ENCODE assay signal across 20 cellular contexts in the genomic region with DNA sequence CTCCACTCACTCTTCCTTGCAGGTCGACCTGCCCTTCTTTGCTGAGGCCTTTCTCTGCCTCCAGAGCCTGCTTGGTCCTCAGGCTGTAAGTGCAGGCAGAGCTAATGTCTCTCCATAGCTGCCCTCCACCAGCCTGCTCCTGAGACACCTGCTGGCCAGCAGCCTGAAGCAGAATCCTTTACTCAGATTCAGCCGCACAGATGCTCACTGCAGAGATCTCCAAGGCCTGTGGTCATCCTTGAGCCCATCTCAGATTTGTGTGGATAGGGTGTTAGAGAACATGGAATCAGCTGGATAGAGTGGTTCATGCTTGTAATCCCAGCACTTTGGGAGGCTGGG. TPM values are rescaled to one million over a fixed set of nuclear protein-coding genes. Genes with fewer than 3 reads are reported as not detected.
A peak's percentile ranks its signal among the peaks of the same experiment; 100 is the strongest.
DNase-seq lines count a peak whose midpoint lies in the region; ATAC-seq and TF ChIP-seq lines count a peak whose summit lies in the region.
"Had no signal": no experiment of that assay in that cellular context is flagged by ENCODE, and none has a peak within 500 bp of the region (broad histone marks: within the 10 kb centered on the region; RNA-seq: fewer than 3 reads in every experiment).

No MANE protein-coding gene starts in this region.

- no peaks in the 10 kb centered on the region for H3K27me3 Mint-ChIP-seq in H9 (ENCODE audit: low read depth)
- H3K27me3 Mint-ChIP-seq in WTC11 (ENCODE audit: low read depth), result no peaks in the 10 kb centered on the region
- H3K27me3 Mint-ChIP-seq: activated naive CD4-positive, alpha-beta T cell treated with anti-CD3 and anti-CD28 coated beads, Interleukin-2, amount 10 ng/mL, durations not matched to agents 7 days and 5 days had no signal

- H3K23me2 ChIP-seq in H9 (ENCODE audit: insufficient read length, low read depth, low read length, poor library complexity, severe bottlenecking), result no peaks in the 10 kb centered on the region

- no peaks in the 10 kb centered on the region for H3K79me1 ChIP-seq in H9 (ENCODE audit: insufficient read depth, low read depth, low read length, poor library complexity, severe bottlenecking)

- H3K9ac ChIP-seq in H9 (ENCODE audit: extremely low read depth, insufficient read length, low read length) (no peak overlapping the region), liver (ENCODE audit: low read depth in 1 of 2, low read length in 2 of 2) (no peak overlapping the region)

- H3K56ac ChIP-seq in H9 (ENCODE audit: insufficient read length, low read depth, low read length), result no peak overlapping the region

- no peak overlapping the region for H4K8ac ChIP-seq in H9 (replicated peaks; ENCODE audit: insufficient read length, low read depth, low read length)

- H3K36me3 ChIP-seq in liver (ENCODE audit: control insufficient read depth in 4 of 4, insufficient read depth in 3 of 4, low read depth in 1 of 4, low read length in 3 of 4), result peaks cover 1 to 5% (median 3%) of the 10 kb centered on the region in 4 donors

- no peak overlapping the region for H3K27ac Mint-ChIP-seq in H9
- H3K27ac Mint-ChIP-seq in WTC11, result no peak overlapping the region
- H3K27ac Mint-ChIP-seq: activated naive CD4-positive, alpha-beta T cell treated with anti-CD3 and anti-CD28 coated beads, Interleukin-2, amount 10 ng/mL, durations not matched to agents 7 days and 5 days had no signal

- POLR2A ChIA-PET in WTC11 (lab: Charles Lee), result no interaction called here

- H3K36me3 Mint-ChIP-seq in H9 (ENCODE audit: insufficient read depth in 1 of 3, low read depth in 3 of 3) (peaks cover 8 to 26% (median 20%) of the 10 kb centered on the region in 3 experiments), WTC11 (peaks cover 13% of the 10 kb centered on the region; the same call in 1 of the 2 replicates)

- no peak overlapping the region for H2BK120ac ChIP-seq in H9 (ENCODE audit: low read depth, low read length, poor library complexity, severe bottlenecking)

- no peaks in the 10 kb centered on the region for H4K20me1 ChIP-seq in H9 (ENCODE audit: control insufficient read depth, insufficient read depth, insufficient read length)

- no peaks in the 10 kb centered on the region for H3K4me1 ChIP-seq in H9 (ENCODE audit: insufficient read depth, low read length)
- H3K4me1 ChIP-seq in liver (ENCODE audit: control insufficient read depth in 4 of 4, insufficient read depth in 4 of 4, low read length in 3 of 4), result peaks cover 10 to 78% (median 63%) of the 10 kb centered on the region in 4 donors

- DNase-seq in GM10266 (ENCODE audit: extremely low spot score), result no peak
- no peak for DNase-seq in H9
- no peak for DNase-seq in WTC11 (ENCODE audit: low spot score)
- no peak for DNase-seq in T1000 (lab: John Stamatoyannopoulos, UW)
- DNase-seq in activated CD4-positive, alpha-beta T cell treated with anti-CD3 and anti-CD28 coated beads for 4 hours, result no peak
- DNase-seq in effector CD4-positive, alpha-beta T cell, result no peak
- DNase-seq: activated CD4-positive, alpha-beta T cell treated with anti-CD3 and anti-CD28 coated beads, Interleukin-2, amount 50 U/mL, for 48 hours; activated naive CD4-positive, alpha-beta T cell treated with anti-CD3 and anti-CD28 coated beads, Interleukin-2, amount 10 ng/mL, durations not matched to agents 7 days and 5 days; left cardiac atrium; NCI-H2029; NCI-H748 treated with DMSO at 0.1 percent for 48 hours; Peyer's patch; psoas muscle; stimulated activated CD4-positive, alpha-beta T cell treated with anti-CD3 and anti-CD28 coated beads, Interleukin-4, amount 100 ng/mL, for 24 hours had no signal

- H3T11ph ChIP-seq in H9 (ENCODE audit: low read length), result no peak overlapping the region

- H3K9me3 ChIP-seq in H9 (ENCODE audit: control insufficient read depth, low read depth, low read length), result no peaks in the 10 kb centered on the region
- H3K9me3 ChIP-seq in liver (ENCODE audit: control insufficient read depth in 4 of 4, low read length in 3 of 4), result no peaks in the 10 kb centered on the region
- H3K9me3 ChIP-seq: gastroesophageal sphincter, Peyer's patch, psoas muscle had no signal

- H2BK12ac ChIP-seq in H9 (ENCODE audit: insufficient read length, low read depth, low read length), result no peak overlapping the region

- no peak overlapping the region for H2BK5ac ChIP-seq in H9 (ENCODE audit: insufficient read length, low read length)

- no peak overlapping the region for H2BK15ac ChIP-seq in H9 (ENCODE audit: low read depth, low read length)

- no peak overlapping the region for H3K4me3 ChIP-seq in liver (ENCODE audit: low read depth in 1 of 3, low read length in 3 of 3)
- H3K4me3 ChIP-seq: gastroesophageal sphincter, Peyer's patch, psoas muscle, smooth muscle cell had no signal

- H3K27ac ChIP-seq in H9 (ENCODE audit: insufficient read length, low read depth, low read length) (no peak overlapping the region), liver (ENCODE audit: low read depth in 1 of 2, low read length in 2 of 2) (peak overlapping the region in 1 of 2 donors; percentile 79)
- H3K27ac ChIP-seq: gastroesophageal sphincter, Peyer's patch had no signal

- no peaks in the 10 kb centered on the region for H3K9me3 Mint-ChIP-seq in H9
- H3K9me3 Mint-ChIP-seq in WTC11, result no peaks in the 10 kb centered on the region
- H3K9me3 Mint-ChIP-seq: activated naive CD4-positive, alpha-beta T cell treated with anti-CD3 and anti-CD28 coated beads, Interleukin-2, amount 10 ng/mL, durations not matched to agents 7 days and 5 days; neural crest cell had no signal

- H3K4me3 Mint-ChIP-seq in H9, result no peak overlapping the region
- no peak overlapping the region for H3K4me3 Mint-ChIP-seq in WTC11
- H3K4me3 Mint-ChIP-seq: activated naive CD4-positive, alpha-beta T cell treated with anti-CD3 and anti-CD28 coated beads, Interleukin-2, amount 10 ng/mL, durations not matched to agents 7 days and 5 days; neural crest cell had no signal

- H3K4me1 Mint-ChIP-seq in H9 (no peaks in the 10 kb centered on the region), WTC11 (no peaks in the 10 kb centered on the region)
- H3K4me1 Mint-ChIP-seq: neural crest cell had no signal

- no peak overlapping the region for H2AK5ac ChIP-seq in H9 (ENCODE audit: insufficient read length, low read length)

- H4K91ac ChIP-seq in H9 (ENCODE audit: insufficient read length, low read depth, low read length), result no peak overlapping the region

- peak; percentile 14 for TF ChIP-seq CTCF in GM10266 (IDR thresholded peaks at IDR 0.05; ENCODE audit: control insufficient read depth, insufficient read depth, low read depth, missing control alignments)
- TF ChIP-seq CTCF in H9 (conservative IDR thresholded peaks at IDR 0.05), result peak; percentile 31; the same call in 2 of the 3 replicates
- TF ChIP-seq CTCF in WTC11 (IDR thresholded peaks at IDR 0.05), result no peak
- peak; percentile 7 for TF ChIP-seq CTCF in liver (IDR thresholded peaks at IDR 0.05; ENCODE audit: low read depth, low read length, missing input control)

- WGBS in H9 (ENCODE audit: extremely low coverage, insufficient read length, low lambda C conversion rate), result no CpG with 5 or more reads among the region's 2 CpGs
- WGBS in liver, result 76% methylated on average over 2 of the region's 2 CpGs

- no peak overlapping the region for H4K5ac ChIP-seq in H9 (ENCODE audit: insufficient read length, low read depth, low read length)

- H3K4ac ChIP-seq in H9 (ENCODE audit: low read depth, low read length), result no peak overlapping the region

- peak; percentile 56; the same call in 1 of the 2 replicates for ATAC-seq in WTC11
- ATAC-seq in HG03571 (IDR thresholded peaks at IDR 0.05; ENCODE audit: unreplicated experiment), result no peak
- ATAC-seq: gastroesophageal sphincter, left cardiac atrium, psoas muscle, SK-N-SH treated with all-trans-retinoic acid at 6 μM for 48 hours had no signal

- H3K23ac ChIP-seq in H9 (ENCODE audit: insufficient read length, low read depth, low read length), result no peak overlapping the region

- no peak overlapping the region for H2AFZ ChIP-seq in H9 (ENCODE audit: low read length)

- no peak overlapping the region for H2BK20ac ChIP-seq in H9 (ENCODE audit: low read depth, low read length, poor library complexity, severe bottlenecking)

- CTCF ChIA-PET in WTC11 (lab: Charles Lee), result interaction anchor here (0.7 to 1.8 kb wide), 6 partner anchors 11 to 194 kb away, joined by 3 to 12 read pairs (median 4); a partner anchor contains a TSS

- H3K4me2 ChIP-seq in H9 (ENCODE audit: insufficient read depth, insufficient read length, low read length), result no peak overlapping the region
- H3K4me2 ChIP-seq: smooth muscle cell had no signal

- TF ChIP-seq RAD21 in liver (IDR thresholded peaks at IDR 0.05), result no peak

- no peaks in the 10 kb centered on the region for H3K27me3 ChIP-seq in H9 (ENCODE audit: insufficient read depth, low read length)
- H3K27me3 ChIP-seq in liver (ENCODE audit: control insufficient read depth in 4 of 4, insufficient read depth in 4 of 4, low read length in 3 of 4), result no peaks in the 10 kb centered on the region
- H3K27me3 ChIP-seq: gastroesophageal sphincter, Peyer's patch had no signal

- H3K79me2 ChIP-seq in H9 (ENCODE audit: insufficient read depth, low read length), result no peaks in the 10 kb centered on the region

- H3K14ac ChIP-seq in H9 (ENCODE audit: insufficient read depth, low read length), result no peak overlapping the region; the same call in 1 of the 2 replicates

- H3K18ac ChIP-seq in H9 (ENCODE audit: insufficient read length, low read depth, low read length), result no peak overlapping the region

TF ChIP-seq in WTC11, 78 proteins besides CTCF, POLR2A, EP300 and RAD21 (continues in another document):
- TF ChIP-seq NR3C1 (CRISPR knock-in tag; conservative IDR thresholded peaks at IDR 0.05; ENCODE audit: low read depth) (no peak), MXD4 (CRISPR knock-in tag; IDR thresholded peaks at IDR 0.05; ENCODE audit: borderline replicate concordance) (no peak)

RNA-seq across cellular contexts. Expression of a gene that starts 11.5 kb away (rescaled TPM):
- total RNA-seq in H9 (2021) (27.5 and 28.3 TPM in 2 replicates), WTC11 (2021) (33.7 to 42.1 TPM (median 37.7 TPM) in 3 replicates), liver (10 to 100 TPM; 13.6 to 69.9 TPM)
- 10 to 100 TPM; 26.5 to 57.2 TPM for polyA plus RNA-seq in liver

RNA-seq across cellular contexts. Expression of a gene that starts 13.6 kb away (rescaled TPM):
- total RNA-seq in H9 (2021) (14.6 and 15.2 TPM in 2 replicates), WTC11 (2021) (14.4 to 16.0 TPM (median 15.4 TPM) in 3 replicates), liver (10 to 100 TPM; 22.6 to 23.0 TPM)
- polyA plus RNA-seq in liver, result 10 to 100 TPM in 1 of 2 donors, 1 to 10 TPM in 1; 9.7 to 12.3 TPM

RNA-seq across cellular contexts. Expression of a gene that starts 53.7 kb away (rescaled TPM):
- total RNA-seq in H9 (2021), result not detected in 2 replicates
- 0.21 to 0.27 TPM (median 0.26 TPM) in 3 replicates for total RNA-seq in WTC11 (2021)
- total RNA-seq in liver, result 1 to 10 TPM; 2.8 to 4.2 TPM
- 1 to 10 TPM; 1.6 to 1.7 TPM for polyA plus RNA-seq in liver
- total RNA-seq: neural crest cell, smooth muscle cell had no signal
